In genomic region chr9:86516564-86516963, GRCh38 we compare ENCODE assay signal across 25 cellular contexts.
DNase-seq lines count a peak whose midpoint lies in the region; ATAC-seq and TF ChIP-seq lines count a peak whose summit lies in the region.
"Had no signal": no experiment of that assay in that cellular context is flagged by ENCODE, and none has a peak within 500 bp of the region (broad histone marks: within the 10 kb centered on the region; RNA-seq: fewer than 3 reads in every experiment).

No MANE protein-coding gene starts in this region.

- H3K36me3 Mint-ChIP-seq in nephron progenitor cell (ENCODE audit: low read depth): no peaks in the 10 kb centered on the region

- no peak for DNase-seq in Right ventricle myocardium inferior (ENCODE audit: missing footprints)
- DNase-seq in heart right ventricle: no peak
- peak; percentile 6 for DNase-seq in nephron progenitor cell
- peak; percentile 56 for DNase-seq in sigmoid colon
- DNase-seq in stimulated activated CD4-positive, alpha-beta T cell treated with anti-CD3 and anti-CD28 coated beads, Interleukin-4, amount 100 ng/mL, for 4 hours: no peak
- DNase-seq in effector CD4-positive, alpha-beta T cell: no peak
- DNase-seq in NCI-H1048 (lab: John Stamatoyannopoulos, UW): no peak
- DNase-seq: 8988T, ACHN, Calu3, DMS79 treated with DMSO at 0.1 percent for 48 hours, GF-D8, GOT3, KBM-7, MG63, NCI-H1694, NCI-H2029 treated with DMSO at 0.1 percent for 48 hours, NCI-H2171, NCI-H226, NCI-H510A, NCI-H69, Peyer's patch, SK-N-SH had no signal

- peak; percentile 28 for ATAC-seq in Right ventricle myocardium inferior
- ATAC-seq in heart right ventricle: no peak
- ATAC-seq in activated CD4-positive, CD25-positive, alpha-beta regulatory T cell treated with anti-CD3 and anti-CD28 coated beads, Interleukin-2, amount 50 U/mL, for 24 hours: no peak
- ATAC-seq: HCT116 had no signal

- H3K27ac ChIP-seq in heart right ventricle: no peak overlapping the region
- H3K27ac ChIP-seq in sigmoid colon: no peak overlapping the region
- H3K27ac ChIP-seq: Peyer's patch had no signal

- no peak for TF ChIP-seq POLR2A in sigmoid colon (IDR thresholded peaks at IDR 0.05)

- no peak for TF ChIP-seq EP300 in sigmoid colon (IDR thresholded peaks at IDR 0.05)

- H3K27me3 ChIP-seq in heart right ventricle: no peaks in the 10 kb centered on the region
- no peaks in the 10 kb centered on the region for H3K27me3 ChIP-seq in sigmoid colon
- H3K27me3 ChIP-seq: MG63, Peyer's patch had no signal

- H3K9me3 ChIP-seq in heart right ventricle (no peaks in the 10 kb centered on the region), sigmoid colon (no peaks in the 10 kb centered on the region)
- H3K9me3 ChIP-seq: MG63, Peyer's patch, SK-N-SH had no signal

- no peak overlapping the region for H3K27ac Mint-ChIP-seq in nephron progenitor cell

- peaks cover 18% of the 10 kb centered on the region for H3K4me1 Mint-ChIP-seq in nephron progenitor cell

- peaks cover 3% of the 10 kb centered on the region for H3K27me3 Mint-ChIP-seq in nephron progenitor cell (ENCODE audit: low read depth, poor library complexity)

- H3K4me3 ChIP-seq in heart right ventricle (no peak overlapping the region), sigmoid colon (no peak overlapping the region)
- H3K4me3 ChIP-seq: MG63, Peyer's patch had no signal

- no peak for TF ChIP-seq CTCF in heart right ventricle (IDR thresholded peaks at IDR 0.05)
- no peak for TF ChIP-seq CTCF in nephron progenitor cell (IDR thresholded peaks at IDR 0.05)
- TF ChIP-seq CTCF in sigmoid colon (IDR thresholded peaks at IDR 0.05): no peak

- intact Hi-C loops in Right ventricle myocardium inferior (cut with DNase I) (no loop called here), heart right ventricle (cut with DNase I) (no loop called here), sigmoid colon (cut with DNase I) (no loop called here)

- no peaks in the 10 kb centered on the region for H3K4me1 ChIP-seq in heart right ventricle
- H3K4me1 ChIP-seq in sigmoid colon: peaks cover 0 to 45% (median 30%) of the 10 kb centered on the region in 4 donors
- H3K4me1 ChIP-seq: Peyer's patch had no signal

- no peak overlapping the region for H3K4me3 Mint-ChIP-seq in nephron progenitor cell

- WGBS in heart right ventricle, 2 donors: 90 to 91% methylated on average over 19 of the region's 19 CpGs
- WGBS in sigmoid colon, 2 donors: 82 to 88% methylated on average over 19 of the region's 19 CpGs

- no peaks in the 10 kb centered on the region for H3K36me3 ChIP-seq in heart right ventricle
- no peaks in the 10 kb centered on the region for H3K36me3 ChIP-seq in sigmoid colon
- H3K36me3 ChIP-seq: MG63, Peyer's patch had no signal

- no peaks in the 10 kb centered on the region for H3K9me3 Mint-ChIP-seq in nephron progenitor cell

Comparison
In these comparisons a context has a peak if more than half of its experiments do, and no peak if none do; other contexts are left out.
1. DNase-seq: peak in nephron progenitor cell (single experiment) and sigmoid colon (single experiment); none in Right ventricle myocardium inferior (single experiment), heart right ventricle (0 of 2), stimulated activated CD4-positive, alpha-beta T cell treated with anti-CD3 and anti-CD28 coated beads, Interleukin-4, amount 100 ng/mL, for 4 hours (0 of 2), effector CD4-positive, alpha-beta T cell (single experiment) and NCI-H1048 (single experiment).